In the genomic region with DNA sequence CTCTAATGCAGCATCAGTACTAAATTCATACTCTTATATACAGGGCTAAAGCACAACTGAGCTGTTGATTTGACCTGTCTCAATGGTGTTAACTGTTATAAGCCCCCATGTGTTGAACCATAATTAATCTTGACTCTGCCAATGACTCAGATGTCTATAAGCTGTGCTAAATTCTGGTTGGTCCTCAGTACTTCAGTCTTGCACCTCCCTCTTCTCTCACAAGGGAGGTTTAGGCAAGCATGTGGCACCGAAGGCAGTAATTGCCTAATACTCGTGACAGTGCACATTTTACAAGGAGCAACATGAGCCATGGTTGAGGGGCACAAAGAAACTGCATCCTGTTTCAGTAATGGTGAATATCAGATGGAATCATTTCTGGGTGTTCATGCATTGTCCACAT, we compare ENCODE assay signal across 18 cellular contexts.
"Had no signal": no experiment of that assay in that cellular context is flagged by ENCODE, and none has a peak within 500 bp of the region (broad histone marks: within the 10 kb centered on the region; RNA-seq: fewer than 3 reads in every experiment).

No MANE protein-coding gene starts in this region.

- H3K27ac ChIP-seq: body of pancreas, left lung, upper lobe of right lung had no signal

- H3K9me3 ChIP-seq: body of pancreas, left lung, upper lobe of right lung had no signal

- H3K9me3 Mint-ChIP-seq: activated CD4-positive, alpha-beta memory T cell treated with anti-CD3 and anti-CD28 coated beads for 36 hours; T-helper 2 cell treated with Interferon-gamma antibody and Interleukin-4, amounts not matched to agents 5 μg/mL and 100 μg/mL, for 36 hours had no signal

- H3K4me3 Mint-ChIP-seq: activated CD4-positive, alpha-beta memory T cell treated with anti-CD3 and anti-CD28 coated beads for 36 hours; activated naive CD8-positive, alpha-beta T cell; T-helper 2 cell treated with Interferon-gamma antibody and Interleukin-4, amounts not matched to agents 5 μg/mL and 100 μg/mL, for 36 hours; WTC11 had no signal

- ATAC-seq: body of pancreas, left lung, upper lobe of right lung, WTC11 had no signal

- H3K4me1 Mint-ChIP-seq: nephron, WTC11 had no signal

- H3K36me3 Mint-ChIP-seq: activated CD4-positive, alpha-beta memory T cell treated with anti-CD3 and anti-CD28 coated beads for 36 hours; activated naive CD8-positive, alpha-beta T cell; WTC11 had no signal

- H3K4me1 ChIP-seq: left lung, upper lobe of right lung had no signal

- H3K27ac Mint-ChIP-seq: activated CD4-positive, alpha-beta memory T cell treated with anti-CD3 and anti-CD28 coated beads for 36 hours; activated naive CD8-positive, alpha-beta T cell; nephron; T-helper 2 cell treated with Interferon-gamma antibody and Interleukin-4, amounts not matched to agents 5 μg/mL and 100 μg/mL, for 36 hours; WTC11 had no signal

- H3K27me3 ChIP-seq: body of pancreas, left lung, upper lobe of right lung had no signal

- DNase-seq: activated CD4-positive, alpha-beta memory T cell treated with anti-CD3 and anti-CD28 coated beads for 36 hours; activated CD4-positive, alpha-beta T cell treated with anti-CD3 and anti-CD28 coated beads for 4 hours; activated T-cell treated with anti-CD3 and anti-CD28 coated beads for 4 hours; amniotic stem cell; body of pancreas; central memory CD4-positive, alpha-beta T cell; left lung; midbrain; nucleus accumbens; stimulated activated CD4-positive, alpha-beta T cell treated with anti-CD3 and anti-CD28 coated beads, Interleukin-12 subunit alpha, Interleukin-12 subunit beta, amount 100 ng/mL, for 4 hours; stimulated activated CD4-positive, alpha-beta T cell treated with anti-CD3 and anti-CD28 coated beads, Interleukin-1b, Interleukin-23, amount 100 ng/mL, for 48 hours; stimulated activated CD8-positive, alpha-beta memory T cell treated with anti-CD3 and anti-CD28 coated beads, Interleukin-4, amount 100 ng/mL, for 48 hours; stimulated activated naive CD4-positive, alpha-beta T cell; upper lobe of right lung had no signal

- H3K36me3 ChIP-seq: left lung, upper lobe of right lung had no signal

- H3K4me3 ChIP-seq: body of pancreas, left lung, upper lobe of right lung had no signal
